In genomic region chr13:28533049-28533436, GRCh38 we compare ENCODE assay signal across 1 cellular context.
TF ChIP-seq lines count a peak whose summit lies in the region.

No MANE protein-coding gene starts in this region.

TF ChIP-seq in H1, 55 proteins besides CTCF, POLR2A, EP300 and RAD21 (continued from another document):
- TF ChIP-seq TAF7 (optimal IDR thresholded peaks at IDR 0.05; ENCODE audit: borderline replicate concordance, low read depth, low read length) (no peak), ASH2L (IDR thresholded peaks at IDR 0.05; ENCODE audit: low read length) (peak; percentile 5), KDM4A (IDR thresholded peaks at IDR 0.05; ENCODE audit: low read depth, low read length, severe bottlenecking) (peak; percentile 45), CEBPB (IDR thresholded peaks at IDR 0.05; ENCODE audit: low read depth, low read length) (no peak), BCL11A (IDR thresholded peaks at IDR 0.05; ENCODE audit: low read depth in 2 of 2, low read length in 2 of 2) (no peak), SIX5 (IDR thresholded peaks at IDR 0.05; ENCODE audit: low read depth, low read length) (no peak)
